In the genomic region with DNA sequence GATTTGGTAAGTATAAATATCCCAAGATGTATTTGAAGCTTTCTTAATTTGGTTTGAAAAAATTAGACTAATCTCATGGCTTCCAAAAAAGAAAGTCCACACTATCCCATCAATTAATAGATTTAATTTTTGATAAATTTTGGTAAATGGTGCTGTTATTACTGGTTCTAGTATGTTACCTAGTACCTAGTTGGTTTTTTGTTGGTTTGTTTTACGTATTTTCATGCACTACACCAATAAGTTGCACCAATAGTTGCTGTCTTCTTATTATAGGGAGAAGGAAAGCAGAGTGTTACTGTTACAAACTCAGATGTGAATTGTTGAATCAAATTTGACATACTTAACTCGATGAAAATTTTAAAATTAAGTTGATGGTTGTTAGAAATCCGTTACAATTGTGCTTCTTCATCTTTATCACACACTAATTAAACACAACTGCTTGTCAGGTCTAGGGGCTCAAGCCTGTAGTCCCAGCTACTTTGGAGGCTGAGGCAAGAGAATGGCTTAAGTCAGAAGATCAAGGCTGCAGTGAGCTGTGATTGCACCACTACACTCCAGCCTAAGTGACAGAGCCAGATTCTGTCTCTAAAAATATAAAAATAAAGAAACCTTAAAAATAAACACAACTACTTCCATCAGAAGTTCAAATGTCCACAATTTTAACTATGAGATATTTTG, we compare ENCODE assay signal across 1 cellular context.
TF ChIP-seq lines count a peak whose summit lies in the region.

No MANE protein-coding gene starts in this region.

TF ChIP-seq in GM12878, 131 proteins besides CTCF, POLR2A, EP300 and RAD21:
- no peak for TF ChIP-seq SREBF1 (IDR thresholded peaks at IDR 0.05; ENCODE audit: low read length)
- TF ChIP-seq HCFC1 (IDR thresholded peaks at IDR 0.05; ENCODE audit: low read length): no peak
- no peak for TF ChIP-seq ASH2L (IDR thresholded peaks at IDR 0.05; ENCODE audit: borderline replicate concordance, low read depth)
- no peak for TF ChIP-seq NBN (IDR thresholded peaks at IDR 0.05)
- no peak for TF ChIP-seq CREB1 (IDR thresholded peaks at IDR 0.05; ENCODE audit: low read depth)
- no peak for TF ChIP-seq ZSCAN29 (IDR thresholded peaks at IDR 0.05)
- TF ChIP-seq CHD1 (IDR thresholded peaks at IDR 0.05; ENCODE audit: low read depth, low read length): no peak
- no peak for TF ChIP-seq CHD2 (IDR thresholded peaks at IDR 0.05; ENCODE audit: borderline replicate concordance, low read depth, low read length)
- TF ChIP-seq EGR1 (IDR thresholded peaks at IDR 0.05; ENCODE audit: borderline replicate concordance in 1 of 2, low read depth in 2 of 2, low read length in 2 of 2): no peak
- TF ChIP-seq RAD51 (IDR thresholded peaks at IDR 0.05): no peak
- TF ChIP-seq, protein P1, sequence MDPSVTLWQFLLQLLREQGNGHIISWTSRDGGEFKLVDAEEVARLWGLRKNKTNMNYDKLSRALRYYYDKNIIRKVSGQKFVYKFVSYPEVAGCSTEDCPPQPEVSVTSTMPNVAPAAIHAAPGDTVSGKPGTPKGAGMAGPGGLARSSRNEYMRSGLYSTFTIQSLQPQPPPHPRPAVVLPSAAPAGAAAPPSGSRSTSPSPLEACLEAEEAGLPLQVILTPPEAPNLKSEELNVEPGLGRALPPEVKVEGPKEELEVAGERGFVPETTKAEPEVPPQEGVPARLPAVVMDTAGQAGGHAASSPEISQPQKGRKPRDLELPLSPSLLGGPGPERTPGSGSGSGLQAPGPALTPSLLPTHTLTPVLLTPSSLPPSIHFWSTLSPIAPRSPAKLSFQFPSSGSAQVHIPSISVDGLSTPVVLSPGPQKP (IDR thresholded peaks at IDR 0.05; ENCODE audit: low read depth, low read length): no peak
- TF ChIP-seq TBL1XR1 (IDR thresholded peaks at IDR 0.05; ENCODE audit: low read depth, low read length): no peak
- no peak for TF ChIP-seq SUPT20H (IDR thresholded peaks at IDR 0.05; ENCODE audit: borderline replicate concordance, control insufficient read depth, low read depth, low read length)
- TF ChIP-seq, protein P2, sequence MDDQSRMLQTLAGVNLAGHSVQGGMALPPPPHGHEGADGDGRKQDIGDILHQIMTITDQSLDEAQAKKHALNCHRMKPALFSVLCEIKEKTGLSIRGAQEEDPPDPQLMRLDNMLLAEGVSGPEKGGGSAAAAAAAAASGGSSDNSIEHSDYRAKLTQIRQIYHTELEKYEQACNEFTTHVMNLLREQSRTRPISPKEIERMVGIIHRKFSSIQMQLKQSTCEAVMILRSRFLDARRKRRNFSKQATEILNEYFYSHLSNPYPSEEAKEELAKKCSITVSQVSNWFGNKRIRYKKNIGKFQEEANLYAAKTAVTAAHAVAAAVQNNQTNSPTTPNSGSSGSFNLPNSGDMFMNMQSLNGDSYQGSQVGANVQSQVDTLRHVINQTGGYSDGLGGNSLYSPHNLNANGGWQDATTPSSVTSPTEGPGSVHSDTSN (IDR thresholded peaks at IDR 0.05; ENCODE audit: insufficient replicate concordance, low read depth, low read length): no peak
- TF ChIP-seq HDAC6 (IDR thresholded peaks at IDR 0.05; ENCODE audit: unreplicated experiment): no peak
